Comparison of ENCODE assay signal across 8 cellular contexts in the genomic region with DNA sequence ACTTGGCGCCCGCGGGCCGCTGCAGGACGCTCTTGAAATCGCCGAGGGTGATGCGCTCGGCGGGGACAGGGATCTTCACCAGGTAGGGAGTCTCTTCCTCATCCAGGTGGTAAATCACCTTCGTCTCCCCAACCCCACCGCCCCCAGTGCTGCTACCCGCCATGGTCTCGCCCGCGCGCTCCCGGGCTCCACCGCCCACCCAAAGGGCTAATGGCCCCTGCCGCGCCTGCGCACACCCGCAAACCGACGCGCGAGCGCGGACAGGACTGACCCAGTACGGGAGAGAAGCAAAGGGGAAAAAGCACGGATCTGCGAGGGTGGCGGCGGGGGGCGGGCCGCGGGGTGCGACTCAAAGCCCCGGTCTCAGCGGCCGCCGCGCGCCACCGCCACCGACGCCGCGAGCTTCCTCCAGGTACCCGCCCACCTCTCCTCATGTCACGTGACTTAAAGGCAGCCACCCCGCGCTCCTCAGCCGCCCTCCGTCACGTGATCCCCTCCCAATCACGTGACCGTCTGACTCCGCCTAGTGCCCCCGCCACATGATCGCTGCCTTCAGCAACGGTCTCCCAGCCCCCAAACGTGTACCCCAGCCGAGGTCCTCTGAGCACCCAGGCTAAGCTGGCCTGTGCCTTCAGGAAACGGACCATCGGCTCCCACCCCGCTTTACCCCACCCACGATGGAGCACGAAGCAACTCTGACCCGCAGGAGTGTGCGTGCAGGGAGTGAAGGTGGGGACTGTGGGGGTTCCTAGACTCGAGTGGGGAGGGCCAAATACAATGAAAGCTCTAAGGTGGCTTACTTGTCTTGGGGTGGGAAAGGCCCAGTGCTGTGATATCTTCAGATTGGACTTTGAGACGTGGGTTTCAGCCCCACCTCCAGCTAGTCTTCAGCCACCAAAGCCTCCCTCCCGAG. TPM values are rescaled to one million over a fixed set of nuclear protein-coding genes. Genes with fewer than 3 reads are reported as not detected.
A peak's percentile ranks its signal among the peaks of the same experiment; 100 is the strongest.
DNase-seq lines count a peak whose midpoint lies in the region; ATAC-seq and TF ChIP-seq lines count a peak whose summit lies in the region.

A gene (minus strand): TSS at position 418 of the 913 bp plus-strand sequence. CDS start 255 bp downstream, at position 163.

- H3K27ac Mint-ChIP-seq in activated T-helper 2 cell treated with anti-CD3 and anti-CD28 coated beads, Interferon-gamma antibody, Interleukin-2, Interleukin-4, amounts not matched to agents 10 μg/mL and 5 μg/mL and 100 μg/mL, durations not matched to agents 14 hours and 24 hours and 36 hours, result peak within 1 kb of the TSS; percentile 87
- peak within 1 kb of the TSS; percentile 76 to 99 (median 94) for H3K27ac Mint-ChIP-seq in naive thymus-derived CD8-positive, alpha-beta T cell
- peak within 1 kb of the TSS; percentile 96 for H3K27ac Mint-ChIP-seq in stimulated activated naive B cell treated with anti-CD40 and anti-IgM and Interleukin-4, amounts not matched to agents 10 μg/mL and 1 μg/mL and 100 μg/mL, for 72 hours

- peak within 1 kb of the TSS; percentile 11 for H2AFZ ChIP-seq in fibroblast of lung (ENCODE audit: low read length)

- H3K36me3 ChIP-seq in fibroblast of lung (ENCODE audit: control insufficient read depth, insufficient read depth, low read length), result peaks cover 29% of the 10 kb centered on the region

- H3K4me3 Mint-ChIP-seq in activated T-helper 2 cell treated with anti-CD3 and anti-CD28 coated beads, Interferon-gamma antibody, Interleukin-2, Interleukin-4, amounts not matched to agents 10 μg/mL and 5 μg/mL and 100 μg/mL, durations not matched to agents 14 hours and 24 hours and 36 hours (ENCODE audit: low read depth), result peak within 1 kb of the TSS; percentile 98
- peak within 1 kb of the TSS; percentile 89 to 95 (median 92) for H3K4me3 Mint-ChIP-seq in naive thymus-derived CD8-positive, alpha-beta T cell
- peak within 1 kb of the TSS; percentile 97 to 98 for H3K4me3 Mint-ChIP-seq in stimulated activated naive B cell treated with anti-CD40 and anti-IgM and Interleukin-4, amounts not matched to agents 10 μg/mL and 1 μg/mL and 100 μg/mL, for 72 hours

- H3K27ac ChIP-seq in fibroblast of lung (ENCODE audit: insufficient read depth, low read length), result peak within 1 kb of the TSS; percentile 85

- H3K4me3 ChIP-seq in fibroblast of lung (replicated peaks in 1 of 4; ENCODE audit: control extremely low read depth in 1 of 4, insufficient read depth in 1 of 4, low read depth in 3 of 4, low read length in 4 of 4), result peak within 1 kb of the TSS; percentile 64 to 99 (median 97)

- H3K27me3 Mint-ChIP-seq in activated T-helper 2 cell treated with anti-CD3 and anti-CD28 coated beads, Interferon-gamma antibody, Interleukin-2, Interleukin-4, amounts not matched to agents 10 μg/mL and 5 μg/mL and 100 μg/mL, durations not matched to agents 14 hours and 24 hours and 36 hours (ENCODE audit: low read depth), result no peaks in the 10 kb centered on the region
- peaks cover 0 to 1% (median 0%) of the 10 kb centered on the region in 5 donors for H3K27me3 Mint-ChIP-seq in naive thymus-derived CD8-positive, alpha-beta T cell
- no peaks in the 10 kb centered on the region for H3K27me3 Mint-ChIP-seq in stimulated activated naive B cell treated with anti-CD40 and anti-IgM and Interleukin-4, amounts not matched to agents 10 μg/mL and 1 μg/mL and 100 μg/mL, for 72 hours

- peaks cover 87% of the 10 kb centered on the region for H3K79me2 ChIP-seq in fibroblast of lung (ENCODE audit: control insufficient read depth, insufficient read depth, low read length)

- TF ChIP-seq CTCF in fibroblast of lung (conservative IDR thresholded peaks at IDR 0.05 in 1 of 2, IDR thresholded peaks at IDR 0.05 in 1 of 2; ENCODE audit: low read depth in 1 of 2, low read length in 2 of 2), result no peak

- no peaks in the 10 kb centered on the region for H4K20me1 ChIP-seq in fibroblast of lung (ENCODE audit: control insufficient read depth, extremely low read depth, insufficient read depth, low read length)

- peaks cover 53% of the 10 kb centered on the region for H3K36me3 Mint-ChIP-seq in activated T-helper 2 cell treated with anti-CD3 and anti-CD28 coated beads, Interferon-gamma antibody, Interleukin-2, Interleukin-4, amounts not matched to agents 10 μg/mL and 5 μg/mL and 100 μg/mL, durations not matched to agents 14 hours and 24 hours and 36 hours (ENCODE audit: low read depth)
- H3K36me3 Mint-ChIP-seq in naive thymus-derived CD8-positive, alpha-beta T cell, result peaks cover 0 to 35% (median 0%) of the 10 kb centered on the region in 3 donors
- H3K36me3 Mint-ChIP-seq in stimulated activated naive B cell treated with anti-CD40 and anti-IgM and Interleukin-4, amounts not matched to agents 10 μg/mL and 1 μg/mL and 100 μg/mL, for 72 hours, result peaks cover 56 to 66% of the 10 kb centered on the region in 2 donors

- peak; percentile 99 for DNase-seq in DMS53 (lab: John Stamatoyannopoulos, UW)
- DNase-seq in LHCN-M2 (ENCODE audit: low read depth), result peak; percentile 93
- peak; percentile 93 for DNase-seq in activated T-helper 2 cell treated with anti-CD3 and anti-CD28 coated beads, Interferon-gamma antibody, Interleukin-2, Interleukin-4, amounts not matched to agents 10 μg/mL and 5 μg/mL and 100 μg/mL, durations not matched to agents 14 hours and 24 hours and 36 hours (ENCODE audit: low spot score)
- DNase-seq in fibroblast of lung (ENCODE audit: low read depth in 2 of 2), result peak; percentile 93 to 95
- peak; percentile 89 to 98 (median 94) for DNase-seq in naive thymus-derived CD8-positive, alpha-beta T cell
- peak; percentile 91 for DNase-seq in stimulated activated naive B cell treated with anti-CD40 and anti-IgM and Interleukin-4, amounts not matched to agents 10 μg/mL and 1 μg/mL and 100 μg/mL, for 72 hours

- H3K4me1 ChIP-seq in fibroblast of lung (ENCODE audit: control insufficient read depth, extremely low read depth, insufficient read depth, low read length), result peaks cover 16% of the 10 kb centered on the region

- H3K27me3 ChIP-seq in fibroblast of lung (ENCODE audit: control insufficient read depth, insufficient read depth, low read length), result no peaks in the 10 kb centered on the region

- peak; percentile 46 for ATAC-seq in GM21786 (IDR thresholded peaks at IDR 0.05; ENCODE audit: unreplicated experiment)
- ATAC-seq in naive thymus-derived CD8-positive, alpha-beta T cell, result peak; percentile 56 to 67
- ATAC-seq in stimulated activated naive B cell treated with anti-CD40 and anti-IgM and Interleukin-4, amounts not matched to agents 10 μg/mL and 1 μg/mL and 100 μg/mL, for 72 hours (replicated peaks), result peak; percentile 55 to 66

- H3K9me3 Mint-ChIP-seq in activated T-helper 2 cell treated with anti-CD3 and anti-CD28 coated beads, Interferon-gamma antibody, Interleukin-2, Interleukin-4, amounts not matched to agents 10 μg/mL and 5 μg/mL and 100 μg/mL, durations not matched to agents 14 hours and 24 hours and 36 hours, result no peaks in the 10 kb centered on the region
- no peaks in the 10 kb centered on the region for H3K9me3 Mint-ChIP-seq in naive thymus-derived CD8-positive, alpha-beta T cell
- H3K9me3 Mint-ChIP-seq in stimulated activated naive B cell treated with anti-CD40 and anti-IgM and Interleukin-4, amounts not matched to agents 10 μg/mL and 1 μg/mL and 100 μg/mL, for 72 hours, result no peaks in the 10 kb centered on the region

- H3K4me1 Mint-ChIP-seq in activated T-helper 2 cell treated with anti-CD3 and anti-CD28 coated beads, Interferon-gamma antibody, Interleukin-2, Interleukin-4, amounts not matched to agents 10 μg/mL and 5 μg/mL and 100 μg/mL, durations not matched to agents 14 hours and 24 hours and 36 hours (ENCODE audit: low read depth), result peaks cover 38% of the 10 kb centered on the region
- H3K4me1 Mint-ChIP-seq in naive thymus-derived CD8-positive, alpha-beta T cell, result peaks cover 32 to 60% (median 51%) of the 10 kb centered on the region in 4 donors
- peaks cover 43 to 57% of the 10 kb centered on the region in 2 donors for H3K4me1 Mint-ChIP-seq in stimulated activated naive B cell treated with anti-CD40 and anti-IgM and Interleukin-4, amounts not matched to agents 10 μg/mL and 1 μg/mL and 100 μg/mL, for 72 hours

- TF ChIP-seq POLR2A in Raji (IDR thresholded peaks at IDR 0.05; ENCODE audit: insufficient read depth, low read depth, low read length), result peak; percentile 93

- peak within 1 kb of the TSS; percentile 96 for H3K4me2 ChIP-seq in fibroblast of lung (ENCODE audit: extremely low read depth, insufficient read depth, low read length)

- POLR2A ChIA-PET in naive thymus-derived CD8-positive, alpha-beta T cell (lab: Charles Lee), result interaction anchor here (0.5 to 18.2 kb wide), 10 partner anchors 10 to 250 kb away, joined by 3 to 371 read pairs (median 3); a partner anchor contains a TSS

- H3K9me3 ChIP-seq in fibroblast of lung (ENCODE audit: control insufficient read depth, insufficient read depth, low read depth, low read length), result no peaks in the 10 kb centered on the region

- intact Hi-C loops in activated T-helper 2 cell treated with anti-CD3 and anti-CD28 coated beads, Interferon-gamma antibody, Interleukin-2, Interleukin-4, amounts not matched to agents 10 μg/mL and 5 μg/mL and 100 μg/mL, durations not matched to agents 14 hours and 24 hours and 36 hours (cut with micrococcal nuclease), result loop anchor here (1.0 kb wide), 1 partner anchor 13 kb away; no protein-coding TSS in a partner anchor

- H3K9ac ChIP-seq in fibroblast of lung (ENCODE audit: insufficient read depth, low read length), result peak within 1 kb of the TSS; percentile 81

RNA-seq across cellular contexts. Expression of the gene that starts here (rescaled TPM):
- 64.8 and 71.4 TPM in 2 replicates for total RNA-seq in LHCN-M2 (2014; rRNA removed)
- polyA plus RNA-seq in LHCN-M2 (2012), result 41.3 TPM
- total RNA-seq in activated T-helper 2 cell treated with anti-CD3 and anti-CD28 coated beads, Interferon-gamma antibody, Interleukin-2, Interleukin-4, amounts not matched to agents 10 μg/mL and 5 μg/mL and 100 μg/mL, durations not matched to agents 14 hours and 24 hours and 36 hours, result 69.7 and 73.1 TPM in 2 replicates
- 91.8 and 95.8 TPM in 2 replicates for total RNA-seq in fibroblast of lung
- 8.1 and 8.6 TPM in 2 replicates for polyA plus RNA-seq in fibroblast of lung
- 34.1 and 36.8 TPM in 2 replicates for polyA plus RNA-seq in fibroblast of lung (2012)
- polyA minus RNA-seq in fibroblast of lung (ENCODE audit: low replicate concordance), result 70.9 and 73.8 TPM in 2 replicates
- total RNA-seq in naive thymus-derived CD8-positive, alpha-beta T cell, result 10 to 100 TPM; 80.7 to 81.5 TPM
- 10 to 100 TPM; 19.3 to 26.5 (median 19.3) TPM for polyA plus RNA-seq in naive thymus-derived CD8-positive, alpha-beta T cell

Comparison
In these comparisons a context has a peak if more than half of its experiments do, and no peak if none do; other contexts are left out.
1. Peak in every context shown above with its lines: DNase-seq, ATAC-seq, H3K4me3 ChIP-seq and H3K27ac ChIP-seq.